ENCODE assay signal across 26 cellular contexts in genomic region chr5:153660919-153661318, GRCh38.
DNase-seq lines count a peak whose midpoint lies in the region; ATAC-seq and TF ChIP-seq lines count a peak whose summit lies in the region.
"Had no signal": no experiment of that assay in that cellular context is flagged by ENCODE, and none has a peak within 500 bp of the region (broad histone marks: within the 10 kb centered on the region; RNA-seq: fewer than 3 reads in every experiment).

No MANE protein-coding gene starts in this region.

- POLR2A ChIA-PET in SK-N-SH (lab: Yijun Ruan, JAX), result no interaction called here

- no peaks in the 10 kb centered on the region for H3K36me3 ChIP-seq in SK-N-SH (replicated peaks in 1 of 2; ENCODE audit: control insufficient read depth in 1 of 2, insufficient read depth in 2 of 2, low read length in 1 of 2)
- no peaks in the 10 kb centered on the region for H3K36me3 ChIP-seq in effector memory CD4-positive, alpha-beta T cell (ENCODE audit: control insufficient read depth, insufficient read depth, low read length)
- H3K36me3 ChIP-seq: esophagus muscularis mucosa, gastroesophageal sphincter, upper lobe of right lung had no signal

- H3K4me1 Mint-ChIP-seq in effector memory CD8-positive, alpha-beta T cell (ENCODE audit: low read depth in 2 of 2), result no peaks in the 10 kb centered on the region
- no peaks in the 10 kb centered on the region for H3K4me1 Mint-ChIP-seq in activated naive CD4-positive, alpha-beta T cell treated with anti-CD3 and anti-CD28 coated beads for 36 hours (ENCODE audit: low read depth)
- H3K4me1 Mint-ChIP-seq: activated naive CD8-positive, alpha-beta T cell treated with anti-CD3 and anti-CD28 coated beads, Interleukin-2, amount 50 U/mL, for 24 hours had no signal

- TF ChIP-seq EP300 in SK-N-SH (IDR thresholded peaks at IDR 0.05; ENCODE audit: borderline replicate concordance in 1 of 2, low read depth in 1 of 2, low read length in 1 of 2), result no peak

- 90% methylated on average over 2 of the region's 2 CpGs for WGBS in SK-N-SH (ENCODE audit: low lambda C conversion rate)

- H3K27me3 ChIP-seq in SK-N-SH (ENCODE audit: insufficient read depth), result no peaks in the 10 kb centered on the region
- H3K27me3 ChIP-seq in effector memory CD4-positive, alpha-beta T cell (replicated peaks; ENCODE audit: control insufficient read depth, insufficient read depth, low read length, poor library complexity, severe bottlenecking), result no peaks in the 10 kb centered on the region
- H3K27me3 ChIP-seq: esophagus muscularis mucosa, gastroesophageal sphincter, upper lobe of right lung had no signal

- H3K9me3 Mint-ChIP-seq in effector memory CD8-positive, alpha-beta T cell, result no peaks in the 10 kb centered on the region
- no peaks in the 10 kb centered on the region for H3K9me3 Mint-ChIP-seq in activated naive CD4-positive, alpha-beta T cell treated with anti-CD3 and anti-CD28 coated beads for 36 hours
- H3K9me3 Mint-ChIP-seq: activated naive CD8-positive, alpha-beta T cell treated with anti-CD3 and anti-CD28 coated beads, Interleukin-2, amount 50 U/mL, for 24 hours had no signal

- peaks cover 5 to 11% of the 10 kb centered on the region in 2 donors for H3K27me3 Mint-ChIP-seq in effector memory CD8-positive, alpha-beta T cell
- no peaks in the 10 kb centered on the region for H3K27me3 Mint-ChIP-seq in activated naive CD4-positive, alpha-beta T cell treated with anti-CD3 and anti-CD28 coated beads for 36 hours (ENCODE audit: low read depth)
- H3K27me3 Mint-ChIP-seq: activated naive CD8-positive, alpha-beta T cell treated with anti-CD3 and anti-CD28 coated beads, Interleukin-2, amount 50 U/mL, for 24 hours; brain had no signal

- H3F3A ChIP-seq in SK-N-SH (replicated peaks; ENCODE audit: insufficient read depth), result peaks cover 17% of the 10 kb centered on the region

- intact Hi-C loops in activated naive CD4-positive, alpha-beta T cell treated with anti-CD3 and anti-CD28 coated beads for 36 hours (cut with micrococcal nuclease), result no loop called here

- H3K27ac ChIP-seq in SK-N-SH (ENCODE audit: low read depth in 2 of 2, low read length in 1 of 2), result no peak overlapping the region
- no peak overlapping the region for H3K27ac ChIP-seq in effector memory CD4-positive, alpha-beta T cell (ENCODE audit: insufficient read depth, low read length, poor library complexity, severe bottlenecking)
- H3K27ac ChIP-seq: A549, esophagus muscularis mucosa, gastroesophageal sphincter, psoas muscle, skin epidermis, upper lobe of right lung had no signal

- H3K4me3 Mint-ChIP-seq in effector memory CD8-positive, alpha-beta T cell, result no peak overlapping the region
- H3K4me3 Mint-ChIP-seq in activated naive CD4-positive, alpha-beta T cell treated with anti-CD3 and anti-CD28 coated beads for 36 hours, result no peak overlapping the region
- H3K4me3 Mint-ChIP-seq: activated naive CD8-positive, alpha-beta T cell treated with anti-CD3 and anti-CD28 coated beads, Interleukin-2, amount 50 U/mL, for 24 hours; brain had no signal

- no peak overlapping the region for H3K9ac ChIP-seq in SK-N-SH

- no peak for ATAC-seq in SK-N-SH treated with all-trans-retinoic acid at 6 μM for 48 hours
- ATAC-seq in effector memory CD8-positive, alpha-beta T cell (replicated peaks), result no peak
- ATAC-seq: A549; activated naive CD8-positive, alpha-beta T cell treated with anti-CD3 and anti-CD28 coated beads, Interleukin-2, amount 50 U/mL, for 24 hours; gastroesophageal sphincter; psoas muscle; upper lobe of right lung had no signal

- H3K4me3 ChIP-seq in SK-N-SH (ENCODE audit: low read depth in 2 of 2, low read length in 1 of 2), result no peak overlapping the region
- no peak overlapping the region for H3K4me3 ChIP-seq in effector memory CD4-positive, alpha-beta T cell (ENCODE audit: insufficient read depth, low read depth, low read length, poor library complexity, severe bottlenecking)
- H3K4me3 ChIP-seq: A549, esophagus muscularis mucosa, gastroesophageal sphincter, psoas muscle, skin epidermis, upper lobe of right lung had no signal

- no peak overlapping the region for H3K4me2 ChIP-seq in SK-N-SH
- H3K4me2 ChIP-seq: A549 had no signal

- no peaks in the 10 kb centered on the region for H3K9me3 ChIP-seq in SK-N-SH
- no peaks in the 10 kb centered on the region for H3K9me3 ChIP-seq in effector memory CD4-positive, alpha-beta T cell (ENCODE audit: control insufficient read depth, low read length)
- H3K9me3 ChIP-seq: A549, esophagus muscularis mucosa, psoas muscle, upper lobe of right lung had no signal

- CTCF ChIA-PET in SK-N-SH (lab: Yijun Ruan, JAX), result interaction anchor here (1.4 kb wide), 1 partner anchor 50 kb away, joined by 4 read pairs; no protein-coding TSS in a partner anchor
- CTCF ChIA-PET in activated naive CD4-positive, alpha-beta T cell treated with anti-CD3 and anti-CD28 coated beads for 36 hours (lab: Charles Lee), result no interaction called here

- no peaks in the 10 kb centered on the region for H3K79me2 ChIP-seq in SK-N-SH (ENCODE audit: insufficient read depth)

- no peak overlapping the region for H2AFZ ChIP-seq in SK-N-SH (ENCODE audit: low read depth)

- no peaks in the 10 kb centered on the region for H3K36me3 Mint-ChIP-seq in effector memory CD8-positive, alpha-beta T cell (ENCODE audit: insufficient read depth)
- no peaks in the 10 kb centered on the region for H3K36me3 Mint-ChIP-seq in activated naive CD4-positive, alpha-beta T cell treated with anti-CD3 and anti-CD28 coated beads for 36 hours (ENCODE audit: low read depth)

- no peak overlapping the region for H3K27ac Mint-ChIP-seq in effector memory CD8-positive, alpha-beta T cell
- no peak overlapping the region for H3K27ac Mint-ChIP-seq in activated naive CD4-positive, alpha-beta T cell treated with anti-CD3 and anti-CD28 coated beads for 36 hours
- H3K27ac Mint-ChIP-seq: activated naive CD8-positive, alpha-beta T cell treated with anti-CD3 and anti-CD28 coated beads, Interleukin-2, amount 50 U/mL, for 24 hours had no signal

- TF ChIP-seq CTCF in SK-N-SH (IDR thresholded peaks at IDR 0.05), result no peak

- no peak for TF ChIP-seq RAD21 in SK-N-SH (IDR thresholded peaks at IDR 0.05; ENCODE audit: low read length)

- H3K9me2 ChIP-seq in SK-N-SH, result no peaks in the 10 kb centered on the region

- peaks cover 4 to 12% of the 10 kb centered on the region in 2 experiments; a peak in 3 of 4 replicates for H3K4me1 ChIP-seq in SK-N-SH (ENCODE audit: control insufficient read depth in 1 of 2, insufficient read depth in 2 of 2, low read depth in 1 of 2, low read length in 1 of 2)
- no peaks in the 10 kb centered on the region for H3K4me1 ChIP-seq in effector memory CD4-positive, alpha-beta T cell (ENCODE audit: control insufficient read depth, insufficient read depth, low read length, poor library complexity, severe bottlenecking)
- H3K4me1 ChIP-seq: A549, esophagus muscularis mucosa, gastroesophageal sphincter, psoas muscle, upper lobe of right lung had no signal

- no peak for DNase-seq in SK-N-SH
- peak; percentile 31 for DNase-seq in amniotic epithelial cell (ENCODE audit: low read depth)
- peak; percentile 38 for DNase-seq in iPS DF 4.7 (ENCODE audit: extremely low read depth, low spot score)
- no peak for DNase-seq in effector memory CD8-positive, alpha-beta T cell
- no peak for DNase-seq in activated naive CD4-positive, alpha-beta T cell treated with anti-CD3 and anti-CD28 coated beads for 36 hours
- DNase-seq in effector memory CD4-positive, alpha-beta T cell, result no peak
- DNase-seq in NCI-H1417 (lab: John Stamatoyannopoulos, UW), result no peak
- DNase-seq: activated gamma-delta T cell; activated naive CD8-positive, alpha-beta T cell treated with anti-CD3 and anti-CD28 coated beads, Interleukin-2, amount 50 U/mL, for 24 hours; activated T-cell treated with anti-CD3 and anti-CD28 coated beads, Interleukin-2, amount 50 U/mL, for 1 hour; COR-L47; HCEC 1CT; hypothalamus; kidney glomerular epithelial cell; mammary epithelial cell; NCI-H187 treated with DMSO at 0.1 percent for 48 hours; psoas muscle; stimulated activated CD4-positive, alpha-beta T cell treated with anti-CD3 and anti-CD28 coated beads, Interleukin-1b, Interleukin-23, amount 100 ng/mL, for 48 hours; T-helper 1 cell; upper lobe of right lung had no signal

- no peaks in the 10 kb centered on the region for H4K20me1 ChIP-seq in SK-N-SH (ENCODE audit: insufficient read depth)

TF ChIP-seq in SK-N-SH, 30 proteins besides CTCF, POLR2A, EP300 and RAD21 (continues in another document):
- TF ChIP-seq RXRA (IDR thresholded peaks at IDR 0.05; ENCODE audit: borderline replicate concordance, low read depth), result no peak
- no peak for TF ChIP-seq MXI1 (IDR thresholded peaks at IDR 0.05; ENCODE audit: low read depth, low read length)
- no peak for TF ChIP-seq GATA2 (CRISPR knock-in tag; IDR thresholded peaks at IDR 0.05)
- TF ChIP-seq USF1 (IDR thresholded peaks at IDR 0.05; ENCODE audit: borderline replicate concordance, low read depth), result no peak

TF ChIP-seq in SK-N-SH treated with all-trans-retinoic acid at 6 μM for 48 hours, 23 proteins besides CTCF, POLR2A, EP300 and RAD21:
- no peak for TF ChIP-seq RARB (CRISPR knock-in tag; IDR thresholded peaks at IDR 0.05)
- no peak for TF ChIP-seq PPARA (CRISPR knock-in tag; IDR thresholded peaks at IDR 0.05; ENCODE audit: borderline replicate concordance)

Comparison
In these comparisons a context has a peak if more than half of its experiments do, and no peak if none do; other contexts are left out.
1. DNase-seq: peak in amniotic epithelial cell (single experiment) and iPS DF 4.7 (single experiment); none in SK-N-SH (single experiment), effector memory CD8-positive, alpha-beta T cell (0 of 3), activated naive CD4-positive, alpha-beta T cell treated with anti-CD3 and anti-CD28 coated beads for 36 hours (single experiment), effector memory CD4-positive, alpha-beta T cell (0 of 3) and NCI-H1417 (0 of 3).